In genomic region chr5:1445313-1445894, GRCh38 we compare ENCODE assay signal across 9 cellular contexts. TPM values are rescaled to one million over a fixed set of nuclear protein-coding genes. Genes with fewer than 3 reads are reported as not detected.
DNase-seq lines count a peak whose midpoint lies in the region; ATAC-seq and TF ChIP-seq lines count a peak whose summit lies in the region.
"Had no signal": no experiment of that assay in that cellular context is flagged by ENCODE, and none has a peak within 500 bp of the region (broad histone marks: within the 10 kb centered on the region; RNA-seq: fewer than 3 reads in every experiment).

Gene SLC6A3, minus strand, starts transcription at chr5:1445440. Its CDS starts 2,243 bp downstream, at chr5:1443197.

- no peak for TF ChIP-seq EP300 in Ishikawa (IDR thresholded peaks at IDR 0.05; ENCODE audit: borderline replicate concordance)

- peak; percentile 40 for DNase-seq in activated CD8-positive, alpha-beta memory T cell treated with anti-CD3 and anti-CD28 coated beads, Interleukin-2, amount 10 ng/mL, durations not matched to agents 7 days and 5 days
- DNase-seq in hepatocyte (ENCODE audit: low spot score) (peak; percentile 75), brain microvascular endothelial cell (no peak), T-helper 1 cell (no peak), SHP77 (lab: John Stamatoyannopoulos, UW) (no peak), NCI-H2081 treated with DMSO at 0.1 percent for 48 hours (lab: John Stamatoyannopoulos, UW) (no peak)
- DNase-seq in stimulated activated CD4-positive, alpha-beta T cell treated with anti-CD3 and anti-CD28 coated beads, Interleukin-4, amount 100 ng/mL, for 24 hours: peak; percentile 9
- DNase-seq: Kasumi-1 had no signal

- no peak for TF ChIP-seq RAD21 in Ishikawa (IDR thresholded peaks at IDR 0.05; ENCODE audit: low read depth)

- no peaks in the 10 kb centered on the region for H3K36me3 Mint-ChIP-seq in activated CD8-positive, alpha-beta memory T cell treated with anti-CD3 and anti-CD28 coated beads, Interleukin-2, amount 10 ng/mL, durations not matched to agents 7 days and 5 days

- H3K9me3 ChIP-seq in hepatocyte (ENCODE audit: low read depth): no peaks in the 10 kb centered on the region

- H3K9me3 Mint-ChIP-seq in activated CD8-positive, alpha-beta memory T cell treated with anti-CD3 and anti-CD28 coated beads, Interleukin-2, amount 10 ng/mL, durations not matched to agents 7 days and 5 days (ENCODE audit: low read depth): no peaks in the 10 kb centered on the region

- H3K79me2 ChIP-seq in hepatocyte: no peaks in the 10 kb centered on the region

- H3K27ac ChIP-seq in hepatocyte (no peak within 1 kb of the TSS), brain microvascular endothelial cell (no peak within 1 kb of the TSS)

- H3K27me3 ChIP-seq in hepatocyte: peaks cover 73% of the 10 kb centered on the region
- peaks cover 49% of the 10 kb centered on the region for H3K27me3 ChIP-seq in brain microvascular endothelial cell (replicated peaks)

- CTCF ChIA-PET in activated CD8-positive, alpha-beta memory T cell treated with anti-CD3 and anti-CD28 coated beads, Interleukin-2, amount 10 ng/mL, durations not matched to agents 7 days and 5 days (lab: Charles Lee): no interaction called here

- H3K4me2 ChIP-seq in hepatocyte: peak within 1 kb of the TSS; percentile 87

- no peaks in the 10 kb centered on the region for H3K9me2 ChIP-seq in hepatocyte (replicated peaks; ENCODE audit: insufficient read depth)

- H4K20me1 ChIP-seq in hepatocyte (ENCODE audit: insufficient read depth, poor library complexity, severe bottlenecking): no peaks in the 10 kb centered on the region

- no peak within 1 kb of the TSS for H3K4me3 ChIP-seq in hepatocyte
- H3K4me3 ChIP-seq in brain microvascular endothelial cell (ENCODE audit: low read depth, low read length): no peak within 1 kb of the TSS

- in situ Hi-C loops in brain microvascular endothelial cell (cut with HindIII; ENCODE audit: low pct_ligation_motif_present, low sequenced_read_pairs): no loop called here

- WGBS in hepatocyte (ENCODE audit: low lambda C conversion rate, missing lambda C conversion rate): 0% methylated on average over 16 of the region's 73 CpGs

- H3K36me3 ChIP-seq in hepatocyte (replicated peaks; ENCODE audit: insufficient read depth, low read depth): no peaks in the 10 kb centered on the region
- no peaks in the 10 kb centered on the region for H3K36me3 ChIP-seq in brain microvascular endothelial cell (replicated peaks)

- H3K4me1 Mint-ChIP-seq in activated CD8-positive, alpha-beta memory T cell treated with anti-CD3 and anti-CD28 coated beads, Interleukin-2, amount 10 ng/mL, durations not matched to agents 7 days and 5 days: peaks cover 26% of the 10 kb centered on the region

- no peak within 1 kb of the TSS for H3K27ac Mint-ChIP-seq in activated CD8-positive, alpha-beta memory T cell treated with anti-CD3 and anti-CD28 coated beads, Interleukin-2, amount 10 ng/mL, durations not matched to agents 7 days and 5 days

- TF ChIP-seq CTCF in hepatocyte (IDR thresholded peaks at IDR 0.05; ENCODE audit: poor library complexity) (no peak), brain microvascular endothelial cell (IDR thresholded peaks at IDR 0.05; ENCODE audit: low read depth, low read length, missing control alignments) (no peak)

- ATAC-seq in activated CD8-positive, alpha-beta memory T cell treated with anti-CD3 and anti-CD28 coated beads, Interleukin-2, amount 10 ng/mL, durations not matched to agents 7 days and 5 days: no peak

- peaks cover 8% of the 10 kb centered on the region for H3K4me1 ChIP-seq in hepatocyte (ENCODE audit: insufficient read depth)

- H3K27me3 Mint-ChIP-seq in activated CD8-positive, alpha-beta memory T cell treated with anti-CD3 and anti-CD28 coated beads, Interleukin-2, amount 10 ng/mL, durations not matched to agents 7 days and 5 days: peaks cover 55% of the 10 kb centered on the region

- H2AFZ ChIP-seq in hepatocyte: peak within 1 kb of the TSS; percentile 40

- H3K4me3 Mint-ChIP-seq in activated CD8-positive, alpha-beta memory T cell treated with anti-CD3 and anti-CD28 coated beads, Interleukin-2, amount 10 ng/mL, durations not matched to agents 7 days and 5 days: no peak within 1 kb of the TSS

TF ChIP-seq in Ishikawa, 13 proteins besides CTCF, POLR2A, EP300 and RAD21:
- TF ChIP-seq REST (IDR thresholded peaks at IDR 0.05; ENCODE audit: low read depth): no peak
- TF ChIP-seq TCF12 (IDR thresholded peaks at IDR 0.05; ENCODE audit: low read depth): no peak
- no peak for TF ChIP-seq YY1 (IDR thresholded peaks at IDR 0.05; ENCODE audit: low read depth)
- TF ChIP-seq FOXM1 (IDR thresholded peaks at IDR 0.05; ENCODE audit: borderline replicate concordance, low read depth): no peak
- 0 out of 2 replicates have a peak, but pooled peaks have one; percentile 28 for TF ChIP-seq EGR1 (IDR thresholded peaks at IDR 0.05)
- no peak for TF ChIP-seq USF1 (IDR thresholded peaks at IDR 0.05)
- peak; percentile 24 for TF ChIP-seq ZBTB7A (IDR thresholded peaks at IDR 0.05; ENCODE audit: low read depth)
- TF ChIP-seq TEAD4 (IDR thresholded peaks at IDR 0.05): no peak
- no peak for TF ChIP-seq CREB1 (IDR thresholded peaks at IDR 0.05; ENCODE audit: low read depth)
- no peak for TF ChIP-seq TAF1 (IDR thresholded peaks at IDR 0.05; ENCODE audit: low read depth)
- no peak for TF ChIP-seq NFIC (IDR thresholded peaks at IDR 0.05)
- TF ChIP-seq CEBPB (IDR thresholded peaks at IDR 0.05): no peak
- TF ChIP-seq MAX (IDR thresholded peaks at IDR 0.05): peak; percentile 86

RNA-seq across cellular contexts. Expression of gene SLC6A3, which starts in this region (rescaled TPM):
- total RNA-seq in activated CD8-positive, alpha-beta memory T cell treated with anti-CD3 and anti-CD28 coated beads, Interleukin-2, amount 10 ng/mL, durations not matched to agents 7 days and 5 days: under 1 TPM; 0.07 to 0.23 TPM
- not detected in 2 replicates for total RNA-seq in hepatocyte
- polyA plus RNA-seq in hepatocyte: 1.2 TPM in 1 of 2 replicates, not detected in the other

Comparison
In these comparisons a context has a peak if more than half of its experiments do, and no peak if none do; other contexts are left out.
1. Peak in DNase-seq in activated CD8-positive, alpha-beta memory T cell treated with anti-CD3 and anti-CD28 coated beads, Interleukin-2, amount 10 ng/mL, durations not matched to agents 7 days and 5 days; RNA of the gene not detected or under 1 TPM.
2. DNase-seq: peak in hepatocyte (single experiment) and stimulated activated CD4-positive, alpha-beta T cell treated with anti-CD3 and anti-CD28 coated beads, Interleukin-4, amount 100 ng/mL, for 24 hours (single experiment); none in brain microvascular endothelial cell (single experiment), T-helper 1 cell (0 of 5), SHP77 (0 of 2) and NCI-H2081 treated with DMSO at 0.1 percent for 48 hours (single experiment).